Comparison of ENCODE assay signal across 23 cellular contexts in the genomic region with DNA sequence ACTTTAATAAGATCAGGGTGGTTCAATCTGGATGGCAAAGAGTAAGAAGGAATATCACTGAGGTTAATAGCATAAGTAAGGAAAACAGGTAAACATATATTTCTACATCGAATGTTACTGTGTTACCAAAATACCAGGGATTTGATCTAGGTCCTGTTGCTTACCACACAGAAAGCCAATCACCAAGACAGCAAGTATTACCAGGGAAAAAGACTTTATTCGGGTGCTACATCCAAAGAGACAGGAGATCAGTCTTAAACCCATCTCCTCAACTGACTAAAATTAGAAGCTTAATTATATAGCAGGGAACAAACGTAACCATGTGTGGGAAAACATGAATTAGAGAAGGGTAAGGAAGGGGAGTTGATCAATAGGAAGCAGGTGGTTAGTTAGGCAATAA.
"Had no signal": no experiment of that assay in that cellular context is flagged by ENCODE, and none has a peak within 500 bp of the region (broad histone marks: within the 10 kb centered on the region; RNA-seq: fewer than 3 reads in every experiment).

No MANE protein-coding gene starts in this region.

- DNase-seq: islet precursor cell; left ventricle myocardium inferior; midbrain; mucosa of descending colon; naive thymus-derived CD4-positive, alpha-beta T cell; ovary; stimulated activated CD4-positive, alpha-beta T cell treated with anti-CD3 and anti-CD28 coated beads, Interleukin-12 subunit alpha, Interleukin-12 subunit beta, amount 100 ng/mL, for 4 hours; stimulated activated CD4-positive, alpha-beta T cell treated with anti-CD3 and anti-CD28 coated beads, Interleukin-15, amount 100 ng/mL, for 24 hours; stimulated activated CD4-positive, alpha-beta T cell treated with anti-CD3 and anti-CD28 coated beads, Interleukin-2, amount 100 ng/mL, for 24 hours; stimulated activated CD4-positive, alpha-beta T cell treated with anti-CD3 and anti-CD28 coated beads, Interleukin-4, amount 100 ng/mL, for 1 hour; stimulated activated naive B cell treated with anti-CD40 and anti-IgM and Interleukin-4, amounts not matched to agents 10 μg/mL and 1 μg/mL and 100 μg/mL, for 72 hours; stimulated activated naive CD8-positive, alpha-beta T cell treated with anti-CD3 and anti-CD28 coated beads, Interleukin-15, Interleukin-2, amounts not matched to agents 100 U/mL and 50 U/mL, for 24 hours; tibial artery; upper lobe of right lung had no signal

- ATAC-seq: mucosa of descending colon; naive thymus-derived CD4-positive, alpha-beta T cell; natural killer cell treated with Interleukin-12 subunit alpha and Interleukin-12 subunit beta and Interleukin-15 and Interleukin-18, amount 100 ng/mL, for 72 hours; sciatic nerve; stimulated activated naive B cell treated with anti-CD40 and anti-IgM and Interleukin-4, amounts not matched to agents 10 μg/mL and 1 μg/mL and 100 μg/mL, for 72 hours; stimulated activated naive CD8-positive, alpha-beta T cell treated with anti-CD3 and anti-CD28 coated beads, Interleukin-15, Interleukin-2, amounts not matched to agents 100 U/mL and 50 U/mL, for 24 hours; upper lobe of right lung had no signal

- H3K79me2 ChIP-seq: hepatocyte had no signal

- H3K27me3 ChIP-seq: hepatocyte, ovary, right atrium auricular region, suprapubic skin, tibial artery, upper lobe of right lung had no signal

- H3K27ac ChIP-seq: hepatocyte, left ventricle myocardium inferior, ovary, right atrium auricular region, skin epidermis, suprapubic skin, thoracic aorta, tibial artery, upper lobe of right lung had no signal

- H2AFZ ChIP-seq: hepatocyte had no signal

- FAIRE-seq: urothelium cell line had no signal

- H3K4me1 ChIP-seq: left ventricle myocardium inferior, right atrium auricular region, suprapubic skin, tibial artery, upper lobe of right lung had no signal

- H3K36me3 ChIP-seq: left ventricle myocardium inferior, ovary, right atrium auricular region, suprapubic skin, thoracic aorta, tibial artery, upper lobe of right lung had no signal

- H3K4me2 ChIP-seq: hepatocyte had no signal

- H3K4me3 ChIP-seq: hepatocyte, left ventricle myocardium inferior, lung, mucosa of descending colon, ovary, right atrium auricular region, skin epidermis, suprapubic skin, thoracic aorta, tibial artery, upper lobe of right lung had no signal

- H3K9me3 ChIP-seq: ovary, right atrium auricular region, suprapubic skin had no signal
